ENCODE assay signal across 1 cellular context in the genomic region with DNA sequence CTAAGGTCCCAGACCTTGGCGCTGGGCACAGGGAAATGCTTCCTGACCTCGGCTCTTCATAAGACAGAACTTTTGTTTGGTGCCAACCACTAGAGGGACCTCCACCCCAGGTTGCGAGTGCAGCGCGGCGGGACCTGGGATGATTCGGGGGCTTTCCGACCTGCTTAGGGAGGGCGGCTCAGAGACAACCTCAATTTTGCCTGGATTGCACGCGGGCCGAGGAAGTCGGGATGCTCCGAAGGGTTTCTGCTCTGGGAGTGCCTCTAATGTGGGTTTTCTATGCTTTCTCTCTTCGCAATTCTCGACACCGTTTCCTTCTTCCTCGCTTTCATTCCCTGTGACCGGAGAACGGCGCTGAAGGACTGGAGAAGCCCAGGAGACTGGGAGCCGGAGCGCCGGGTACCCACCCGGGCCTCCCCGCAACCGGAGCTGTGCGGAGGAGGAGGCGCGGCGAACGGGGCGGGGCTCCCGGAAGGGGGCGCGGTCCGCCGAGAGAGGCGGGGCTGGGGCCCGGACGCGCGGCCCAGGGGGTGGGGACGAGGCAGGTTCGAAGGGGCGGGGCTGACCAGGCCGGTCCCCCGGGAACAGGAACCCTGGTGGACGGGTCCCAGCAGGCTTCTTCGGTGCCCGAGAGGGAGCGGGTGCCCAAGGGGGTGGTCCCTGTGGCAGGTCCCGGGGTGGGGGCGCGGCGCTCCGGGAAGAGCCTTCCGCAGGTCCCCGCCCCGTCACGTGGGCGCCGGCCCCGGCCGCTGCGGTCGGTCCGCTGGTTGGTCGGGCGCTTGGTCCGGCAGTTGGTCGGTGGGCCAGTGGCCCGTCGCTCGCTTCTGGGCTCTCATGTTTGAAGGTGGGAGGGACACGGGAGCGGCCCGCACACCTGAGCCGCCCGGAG.
TF ChIP-seq lines count a peak whose summit lies in the region.

A gene (plus strand): TSS at position 790 of the 889 bp plus-strand sequence. CDS start 35,477 bp downstream, outside the sequence.

TF ChIP-seq in WTC11, 78 proteins besides CTCF, POLR2A, EP300 and RAD21 (continued from another document and continues in another):
- TF ChIP-seq, protein P1, sequence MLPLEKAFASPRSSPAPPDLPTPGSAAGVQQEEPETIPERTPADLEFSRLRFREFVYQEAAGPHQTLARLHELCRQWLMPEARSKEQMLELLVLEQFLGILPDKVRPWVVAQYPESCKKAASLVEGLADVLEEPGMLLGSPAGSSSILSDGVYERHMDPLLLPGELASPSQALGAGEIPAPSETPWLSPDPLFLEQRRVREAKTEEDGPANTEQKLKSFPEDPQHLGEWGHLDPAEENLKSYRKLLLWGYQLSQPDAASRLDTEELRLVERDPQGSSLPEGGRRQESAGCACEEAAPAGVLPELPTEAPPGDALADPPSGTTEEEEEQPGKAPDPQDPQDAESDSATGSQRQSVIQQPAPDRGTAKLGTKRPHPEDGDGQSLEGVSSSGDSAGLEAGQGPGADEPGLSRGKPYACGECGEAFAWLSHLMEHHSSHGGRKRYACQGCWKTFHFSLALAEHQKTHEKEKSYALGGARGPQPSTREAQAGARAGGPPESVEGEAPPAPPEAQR (CRISPR knock-in tag; IDR thresholded peaks at IDR 0.05): no peak
- no peak for TF ChIP-seq NR1H2 (CRISPR knock-in tag; IDR thresholded peaks at IDR 0.05)
- no peak for TF ChIP-seq MXD4 (CRISPR knock-in tag; IDR thresholded peaks at IDR 0.05; ENCODE audit: borderline replicate concordance)
- no peak for TF ChIP-seq TP53 (CRISPR knock-in tag; IDR thresholded peaks at IDR 0.05)
- TF ChIP-seq PRRX2 (CRISPR knock-in tag; IDR thresholded peaks at IDR 0.05): no peak
- TF ChIP-seq GABPB1 (CRISPR knock-in tag; IDR thresholded peaks at IDR 0.05): no peak
- TF ChIP-seq, protein P2, sequence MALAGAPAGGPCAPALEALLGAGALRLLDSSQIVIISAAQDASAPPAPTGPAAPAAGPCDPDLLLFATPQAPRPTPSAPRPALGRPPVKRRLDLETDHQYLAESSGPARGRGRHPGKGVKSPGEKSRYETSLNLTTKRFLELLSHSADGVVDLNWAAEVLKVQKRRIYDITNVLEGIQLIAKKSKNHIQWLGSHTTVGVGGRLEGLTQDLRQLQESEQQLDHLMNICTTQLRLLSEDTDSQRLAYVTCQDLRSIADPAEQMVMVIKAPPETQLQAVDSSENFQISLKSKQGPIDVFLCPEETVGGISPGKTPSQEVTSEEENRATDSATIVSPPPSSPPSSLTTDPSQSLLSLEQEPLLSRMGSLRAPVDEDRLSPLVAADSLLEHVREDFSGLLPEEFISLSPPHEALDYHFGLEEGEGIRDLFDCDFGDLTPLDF (CRISPR knock-in tag; IDR thresholded peaks at IDR 0.05): no peak
- TF ChIP-seq SP1 (CRISPR knock-in tag; conservative IDR thresholded peaks at IDR 0.05): peak; percentile 79
- TF ChIP-seq, protein P3, sequence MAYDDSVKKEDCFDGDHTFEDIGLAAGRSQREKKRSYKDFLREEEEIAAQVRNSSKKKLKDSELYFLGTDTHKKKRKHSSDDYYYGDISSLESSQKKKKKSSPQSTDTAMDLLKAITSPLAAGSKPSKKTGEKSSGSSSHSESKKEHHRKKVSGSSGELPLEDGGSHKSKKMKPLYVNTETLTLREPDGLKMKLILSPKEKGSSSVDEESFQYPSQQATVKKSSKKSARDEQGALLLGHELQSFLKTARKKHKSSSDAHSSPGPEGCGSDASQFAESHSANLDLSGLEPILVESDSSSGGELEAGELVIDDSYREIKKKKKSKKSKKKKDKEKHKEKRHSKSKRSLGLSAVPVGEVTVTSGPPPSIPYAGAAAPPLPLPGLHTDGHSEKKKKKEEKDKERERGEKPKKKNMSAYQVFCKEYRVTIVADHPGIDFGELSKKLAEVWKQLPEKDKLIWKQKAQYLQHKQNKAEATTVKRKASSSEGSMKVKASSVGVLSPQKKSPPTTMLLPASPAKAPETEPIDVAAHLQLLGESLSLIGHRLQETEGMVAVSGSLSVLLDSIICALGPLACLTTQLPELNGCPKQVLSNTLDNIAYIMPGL (CRISPR knock-in tag; IDR thresholded peaks at IDR 0.05): 0 out of 2 replicates have a peak, but pooled peaks have one; percentile 61
- TF ChIP-seq NFE2L1 (CRISPR knock-in tag; IDR thresholded peaks at IDR 0.05): no peak
- TF ChIP-seq, protein P4, sequence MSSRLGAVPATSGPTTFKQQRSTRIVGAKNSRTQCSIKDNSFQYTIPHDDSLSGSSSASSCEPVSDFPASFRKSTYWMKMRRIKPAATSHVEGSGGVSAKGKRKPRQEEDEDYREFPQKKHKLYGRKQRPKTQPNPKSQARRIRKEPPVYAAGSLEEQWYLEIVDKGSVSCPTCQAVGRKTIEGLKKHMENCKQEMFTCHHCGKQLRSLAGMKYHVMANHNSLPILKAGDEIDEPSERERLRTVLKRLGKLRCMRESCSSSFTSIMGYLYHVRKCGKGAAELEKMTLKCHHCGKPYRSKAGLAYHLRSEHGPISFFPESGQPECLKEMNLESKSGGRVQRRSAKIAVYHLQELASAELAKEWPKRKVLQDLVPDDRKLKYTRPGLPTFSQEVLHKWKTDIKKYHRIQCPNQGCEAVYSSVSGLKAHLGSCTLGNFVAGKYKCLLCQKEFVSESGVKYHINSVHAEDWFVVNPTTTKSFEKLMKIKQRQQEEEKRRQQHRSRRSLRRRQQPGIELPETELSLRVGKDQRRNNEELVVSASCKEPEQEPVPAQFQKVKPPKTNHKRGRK (CRISPR knock-in tag; IDR thresholded peaks at IDR 0.05; ENCODE audit: borderline replicate concordance): no peak
- no peak for TF ChIP-seq GRHL2 (CRISPR knock-in tag; IDR thresholded peaks at IDR 0.05; ENCODE audit: insufficient replicate concordance, severe bottlenecking)
- TF ChIP-seq CBFB (CRISPR knock-in tag; IDR thresholded peaks at IDR 0.05; ENCODE audit: low read depth): no peak
- no peak for TF ChIP-seq IRF2 (CRISPR knock-in tag; IDR thresholded peaks at IDR 0.05; ENCODE audit: borderline replicate concordance, low read depth)
- TF ChIP-seq ZNF219 (CRISPR knock-in tag; IDR thresholded peaks at IDR 0.05; ENCODE audit: borderline replicate concordance): no peak
- TF ChIP-seq, protein P5, sequence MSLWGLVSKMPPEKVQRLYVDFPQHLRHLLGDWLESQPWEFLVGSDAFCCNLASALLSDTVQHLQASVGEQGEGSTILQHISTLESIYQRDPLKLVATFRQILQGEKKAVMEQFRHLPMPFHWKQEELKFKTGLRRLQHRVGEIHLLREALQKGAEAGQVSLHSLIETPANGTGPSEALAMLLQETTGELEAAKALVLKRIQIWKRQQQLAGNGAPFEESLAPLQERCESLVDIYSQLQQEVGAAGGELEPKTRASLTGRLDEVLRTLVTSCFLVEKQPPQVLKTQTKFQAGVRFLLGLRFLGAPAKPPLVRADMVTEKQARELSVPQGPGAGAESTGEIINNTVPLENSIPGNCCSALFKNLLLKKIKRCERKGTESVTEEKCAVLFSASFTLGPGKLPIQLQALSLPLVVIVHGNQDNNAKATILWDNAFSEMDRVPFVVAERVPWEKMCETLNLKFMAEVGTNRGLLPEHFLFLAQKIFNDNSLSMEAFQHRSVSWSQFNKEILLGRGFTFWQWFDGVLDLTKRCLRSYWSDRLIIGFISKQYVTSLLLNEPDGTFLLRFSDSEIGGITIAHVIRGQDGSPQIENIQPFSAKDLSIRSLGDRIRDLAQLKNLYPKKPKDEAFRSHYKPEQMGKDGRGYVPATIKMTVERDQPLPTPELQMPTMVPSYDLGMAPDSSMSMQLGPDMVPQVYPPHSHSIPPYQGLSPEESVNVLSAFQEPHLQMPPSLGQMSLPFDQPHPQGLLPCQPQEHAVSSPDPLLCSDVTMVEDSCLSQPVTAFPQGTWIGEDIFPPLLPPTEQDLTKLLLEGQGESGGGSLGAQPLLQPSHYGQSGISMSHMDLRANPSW (CRISPR knock-in tag; conservative IDR thresholded peaks at IDR 0.05; ENCODE audit: low read depth): no peak
- TF ChIP-seq, protein P6, sequence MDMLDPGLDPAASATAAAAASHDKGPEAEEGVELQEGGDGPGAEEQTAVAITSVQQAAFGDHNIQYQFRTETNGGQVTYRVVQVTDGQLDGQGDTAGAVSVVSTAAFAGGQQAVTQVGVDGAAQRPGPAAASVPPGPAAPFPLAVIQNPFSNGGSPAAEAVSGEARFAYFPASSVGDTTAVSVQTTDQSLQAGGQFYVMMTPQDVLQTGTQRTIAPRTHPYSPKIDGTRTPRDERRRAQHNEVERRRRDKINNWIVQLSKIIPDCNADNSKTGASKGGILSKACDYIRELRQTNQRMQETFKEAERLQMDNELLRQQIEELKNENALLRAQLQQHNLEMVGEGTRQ (CRISPR knock-in tag; IDR thresholded peaks at IDR 0.05): peak; percentile 95
- TF ChIP-seq, protein P7, sequence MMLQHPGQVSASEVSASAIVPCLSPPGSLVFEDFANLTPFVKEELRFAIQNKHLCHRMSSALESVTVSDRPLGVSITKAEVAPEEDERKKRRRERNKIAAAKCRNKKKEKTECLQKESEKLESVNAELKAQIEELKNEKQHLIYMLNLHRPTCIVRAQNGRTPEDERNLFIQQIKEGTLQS (CRISPR knock-in tag; conservative IDR thresholded peaks at IDR 0.05): no peak
- TF ChIP-seq, protein P8, sequence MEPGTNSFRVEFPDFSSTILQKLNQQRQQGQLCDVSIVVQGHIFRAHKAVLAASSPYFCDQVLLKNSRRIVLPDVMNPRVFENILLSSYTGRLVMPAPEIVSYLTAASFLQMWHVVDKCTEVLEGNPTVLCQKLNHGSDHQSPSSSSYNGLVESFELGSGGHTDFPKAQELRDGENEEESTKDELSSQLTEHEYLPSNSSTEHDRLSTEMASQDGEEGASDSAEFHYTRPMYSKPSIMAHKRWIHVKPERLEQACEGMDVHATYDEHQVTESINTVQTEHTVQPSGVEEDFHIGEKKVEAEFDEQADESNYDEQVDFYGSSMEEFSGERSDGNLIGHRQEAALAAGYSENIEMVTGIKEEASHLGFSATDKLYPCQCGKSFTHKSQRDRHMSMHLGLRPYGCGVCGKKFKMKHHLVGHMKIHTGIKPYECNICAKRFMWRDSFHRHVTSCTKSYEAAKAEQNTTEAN (CRISPR knock-in tag; IDR thresholded peaks at IDR 0.05): peak; percentile 39; the same call in 1 of the 2 replicates
- 0 out of 2 replicates have a peak, but pooled peaks have one; percentile 20 for TF ChIP-seq NFYB (CRISPR knock-in tag; conservative IDR thresholded peaks at IDR 0.05; ENCODE audit: low read depth)
- TF ChIP-seq, protein P9, sequence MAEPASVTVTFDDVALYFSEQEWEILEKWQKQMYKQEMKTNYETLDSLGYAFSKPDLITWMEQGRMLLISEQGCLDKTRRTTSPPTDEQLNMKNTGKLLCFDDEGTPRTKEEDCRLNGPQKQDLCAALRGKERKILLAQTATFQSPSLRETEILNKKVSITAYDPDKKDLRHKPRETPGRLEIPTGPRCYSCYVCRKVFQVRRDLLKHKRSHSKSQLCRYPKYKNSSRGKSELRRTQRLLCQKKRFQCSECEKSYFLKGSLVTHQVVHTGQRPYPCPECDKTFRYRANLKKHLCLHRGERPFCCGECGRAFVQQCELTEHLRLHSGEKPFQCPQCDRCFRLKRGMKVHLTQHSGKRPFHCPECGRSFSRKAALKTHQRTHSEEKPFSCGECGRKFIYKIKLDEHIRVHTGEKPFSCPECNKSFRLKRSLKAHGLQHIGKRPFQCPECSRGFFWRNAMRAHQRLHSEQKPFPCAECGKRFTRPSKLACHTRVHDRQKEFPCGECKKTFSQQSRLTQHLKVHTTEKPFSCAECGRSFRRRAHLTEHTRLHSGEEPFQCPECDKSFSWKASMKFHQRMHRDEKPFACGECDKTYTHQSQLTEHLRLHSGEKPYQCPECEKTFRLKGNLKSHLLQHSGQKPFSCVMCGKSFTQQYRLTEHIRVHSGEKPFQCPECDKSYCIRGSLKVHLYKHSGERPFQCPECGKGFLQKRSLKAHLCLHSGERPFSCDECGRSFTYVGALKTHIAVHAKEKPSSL (CRISPR knock-in tag; conservative IDR thresholded peaks at IDR 0.05): no peak
- no peak for TF ChIP-seq SOX15 (CRISPR knock-in tag; IDR thresholded peaks at IDR 0.05)
- TF ChIP-seq, protein P10, sequence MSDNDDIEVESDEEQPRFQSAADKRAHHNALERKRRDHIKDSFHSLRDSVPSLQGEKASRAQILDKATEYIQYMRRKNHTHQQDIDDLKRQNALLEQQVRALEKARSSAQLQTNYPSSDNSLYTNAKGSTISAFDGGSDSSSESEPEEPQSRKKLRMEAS (CRISPR knock-in tag; IDR thresholded peaks at IDR 0.05): peak; percentile 15; the same call in 1 of the 2 replicates
- TF ChIP-seq, protein P11, sequence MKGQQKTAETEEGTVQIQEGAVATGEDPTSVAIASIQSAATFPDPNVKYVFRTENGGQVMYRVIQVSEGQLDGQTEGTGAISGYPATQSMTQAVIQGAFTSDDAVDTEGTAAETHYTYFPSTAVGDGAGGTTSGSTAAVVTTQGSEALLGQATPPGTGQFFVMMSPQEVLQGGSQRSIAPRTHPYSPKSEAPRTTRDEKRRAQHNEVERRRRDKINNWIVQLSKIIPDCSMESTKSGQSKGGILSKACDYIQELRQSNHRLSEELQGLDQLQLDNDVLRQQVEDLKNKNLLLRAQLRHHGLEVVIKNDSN (CRISPR knock-in tag; IDR thresholded peaks at IDR 0.05): peak; percentile 95
- TF ChIP-seq NR3C1 (CRISPR knock-in tag; conservative IDR thresholded peaks at IDR 0.05; ENCODE audit: low read depth): no peak
- TF ChIP-seq SMAD4 (CRISPR knock-in tag; IDR thresholded peaks at IDR 0.05): no peak
- TF ChIP-seq, protein P12, sequence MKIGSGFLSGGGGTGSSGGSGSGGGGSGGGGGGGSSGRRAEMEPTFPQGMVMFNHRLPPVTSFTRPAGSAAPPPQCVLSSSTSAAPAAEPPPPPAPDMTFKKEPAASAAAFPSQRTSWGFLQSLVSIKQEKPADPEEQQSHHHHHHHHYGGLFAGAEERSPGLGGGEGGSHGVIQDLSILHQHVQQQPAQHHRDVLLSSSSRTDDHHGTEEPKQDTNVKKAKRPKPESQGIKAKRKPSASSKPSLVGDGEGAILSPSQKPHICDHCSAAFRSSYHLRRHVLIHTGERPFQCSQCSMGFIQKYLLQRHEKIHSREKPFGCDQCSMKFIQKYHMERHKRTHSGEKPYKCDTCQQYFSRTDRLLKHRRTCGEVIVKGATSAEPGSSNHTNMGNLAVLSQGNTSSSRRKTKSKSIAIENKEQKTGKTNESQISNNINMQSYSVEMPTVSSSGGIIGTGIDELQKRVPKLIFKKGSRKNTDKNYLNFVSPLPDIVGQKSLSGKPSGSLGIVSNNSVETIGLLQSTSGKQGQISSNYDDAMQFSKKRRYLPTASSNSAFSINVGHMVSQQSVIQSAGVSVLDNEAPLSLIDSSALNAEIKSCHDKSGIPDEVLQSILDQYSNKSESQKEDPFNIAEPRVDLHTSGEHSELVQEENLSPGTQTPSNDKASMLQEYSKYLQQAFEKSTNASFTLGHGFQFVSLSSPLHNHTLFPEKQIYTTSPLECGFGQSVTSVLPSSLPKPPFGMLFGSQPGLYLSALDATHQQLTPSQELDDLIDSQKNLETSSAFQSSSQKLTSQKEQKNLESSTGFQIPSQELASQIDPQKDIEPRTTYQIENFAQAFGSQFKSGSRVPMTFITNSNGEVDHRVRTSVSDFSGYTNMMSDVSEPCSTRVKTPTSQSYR (CRISPR knock-in tag; IDR thresholded peaks at IDR 0.05): no peak
- peak; percentile 15; the same call in 1 of the 2 replicates for TF ChIP-seq FOXP1 (CRISPR knock-in tag; IDR thresholded peaks at IDR 0.05; ENCODE audit: borderline replicate concordance)
- peak; percentile 83; the same call in 1 of the 2 replicates for TF ChIP-seq ETV6 (CRISPR knock-in tag; IDR thresholded peaks at IDR 0.05)
- TF ChIP-seq, protein P13, sequence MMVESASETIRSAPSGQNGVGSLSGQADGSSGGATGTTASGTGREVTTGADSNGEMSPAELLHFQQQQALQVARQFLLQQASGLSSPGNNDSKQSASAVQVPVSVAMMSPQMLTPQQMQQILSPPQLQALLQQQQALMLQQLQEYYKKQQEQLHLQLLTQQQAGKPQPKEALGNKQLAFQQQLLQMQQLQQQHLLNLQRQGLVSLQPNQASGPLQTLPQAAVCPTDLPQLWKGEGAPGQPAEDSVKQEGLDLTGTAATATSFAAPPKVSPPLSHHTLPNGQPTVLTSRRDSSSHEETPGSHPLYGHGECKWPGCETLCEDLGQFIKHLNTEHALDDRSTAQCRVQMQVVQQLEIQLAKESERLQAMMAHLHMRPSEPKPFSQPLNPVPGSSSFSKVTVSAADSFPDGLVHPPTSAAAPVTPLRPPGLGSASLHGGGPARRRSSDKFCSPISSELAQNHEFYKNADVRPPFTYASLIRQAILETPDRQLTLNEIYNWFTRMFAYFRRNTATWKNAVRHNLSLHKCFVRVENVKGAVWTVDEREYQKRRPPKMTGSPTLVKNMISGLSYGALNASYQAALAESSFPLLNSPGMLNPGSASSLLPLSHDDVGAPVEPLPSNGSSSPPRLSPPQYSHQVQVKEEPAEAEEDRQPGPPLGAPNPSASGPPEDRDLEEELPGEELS (CRISPR knock-in tag; IDR thresholded peaks at IDR 0.05): no peak
